In the genomic region with DNA sequence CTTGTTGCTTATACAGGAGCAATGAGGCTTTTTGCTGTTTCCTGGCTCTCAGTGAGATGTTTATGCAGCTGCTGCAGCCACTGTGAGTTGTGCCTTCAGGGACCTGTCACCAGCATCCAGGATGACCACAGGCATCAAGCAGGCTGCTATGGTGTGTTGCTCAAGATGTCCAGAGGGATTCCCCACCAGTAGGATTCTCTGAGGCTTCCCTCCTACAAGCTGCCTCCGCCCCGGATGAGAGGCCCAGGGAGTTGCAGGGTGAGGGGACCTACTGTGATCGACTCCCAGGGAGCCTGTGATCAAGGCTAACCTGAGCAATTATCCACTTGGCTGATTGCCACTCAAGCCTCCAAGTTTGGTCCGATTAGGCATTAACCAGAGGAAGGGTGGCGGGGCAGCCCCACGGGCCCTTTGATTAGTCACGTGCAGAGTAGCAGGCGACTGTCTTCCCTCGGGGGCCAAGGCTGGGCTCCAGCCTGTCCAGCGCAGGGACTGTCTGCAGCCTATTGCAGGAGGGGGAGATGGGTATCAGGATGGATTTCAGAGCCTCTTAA, we compare ENCODE assay signal across 11 cellular contexts. TPM values are rescaled to one million over a fixed set of nuclear protein-coding genes. Genes with fewer than 3 reads are reported as not detected.
DNase-seq lines count a peak whose midpoint lies in the region; ATAC-seq and TF ChIP-seq lines count a peak whose summit lies in the region.
"Had no signal": no experiment of that assay in that cellular context is flagged by ENCODE, and none has a peak within 500 bp of the region (broad histone marks: within the 10 kb centered on the region; RNA-seq: fewer than 3 reads in every experiment).

No MANE protein-coding gene starts in this region.

- peaks cover 3% of the 10 kb centered on the region for H3K27me3 Mint-ChIP-seq in type B pancreatic cell

- H3K9me3 ChIP-seq in BE2C, result no peaks in the 10 kb centered on the region

- H3K27ac Mint-ChIP-seq in activated naive CD4-positive, alpha-beta T cell treated with anti-CD3 and anti-CD28 coated beads, Interleukin-2, amount 50 U/mL, for 72 hours, result no peak overlapping the region
- H3K27ac Mint-ChIP-seq in type B pancreatic cell, result no peak overlapping the region

- no peak for TF ChIP-seq CTCF in BE2C (IDR thresholded peaks at IDR 0.05; ENCODE audit: low read depth, low read length)
- no peak for TF ChIP-seq CTCF in type B pancreatic cell (conservative IDR thresholded peaks at IDR 0.05)

- H3K4me3 Mint-ChIP-seq in type B pancreatic cell, result no peak overlapping the region

- no peaks in the 10 kb centered on the region for H3K9me3 Mint-ChIP-seq in activated naive CD4-positive, alpha-beta T cell treated with anti-CD3 and anti-CD28 coated beads, Interleukin-2, amount 50 U/mL, for 72 hours
- no peaks in the 10 kb centered on the region for H3K9me3 Mint-ChIP-seq in type B pancreatic cell

- no peaks in the 10 kb centered on the region for H3K27me3 ChIP-seq in BE2C

- H3K4me1 Mint-ChIP-seq in type B pancreatic cell (ENCODE audit: unreplicated experiment), result peaks cover 25% of the 10 kb centered on the region

- ATAC-seq in GM18873 (IDR thresholded peaks at IDR 0.05; ENCODE audit: low FRiP score, unreplicated experiment), result peak; percentile 67
- peak; percentile 60 for ATAC-seq in HG02970 (IDR thresholded peaks at IDR 0.05; ENCODE audit: low FRiP score, unreplicated experiment)
- ATAC-seq in activated naive CD4-positive, alpha-beta T cell treated with anti-CD3 and anti-CD28 coated beads, Interleukin-2, amount 50 U/mL, for 72 hours, result no peak

- DNase-seq in BE2C (peak; percentile 67), glomerular visceral epithelial cell (ENCODE audit: extremely low spot score) (peak; percentile 82), A172 (ENCODE audit: low spot score) (no peak), amniotic stem cell (lab: John Stamatoyannopoulos, UW) (no peak), type B pancreatic cell (ENCODE audit: extremely low spot score, unreplicated experiment) (no peak)
- DNase-seq in activated naive CD4-positive, alpha-beta T cell treated with anti-CD3 and anti-CD28 coated beads, Interleukin-2, amount 50 U/mL, for 72 hours (ENCODE audit: low spot score in 2 of 2), result no peak
- DNase-seq: AML-193, SW 1271 had no signal

- peaks cover 13% of the 10 kb centered on the region for H3K4me1 ChIP-seq in BE2C

- no peaks in the 10 kb centered on the region for H3K36me3 Mint-ChIP-seq in activated naive CD4-positive, alpha-beta T cell treated with anti-CD3 and anti-CD28 coated beads, Interleukin-2, amount 50 U/mL, for 72 hours
- H3K36me3 Mint-ChIP-seq in type B pancreatic cell, result no peaks in the 10 kb centered on the region

- H3K4me3 ChIP-seq in BE2C (ENCODE audit: low read depth, low read length), result no peak overlapping the region

- H3K36me3 ChIP-seq in BE2C, result no peaks in the 10 kb centered on the region

RNA-seq across cellular contexts. Expression of gene FAT2, which starts 1.8 kb away (rescaled TPM):
- 0.22 TPM for polyA plus RNA-seq in BE2C (2012; ENCODE audit: insufficient read depth, insufficient read length, low read depth)
- total RNA-seq in activated naive CD4-positive, alpha-beta T cell treated with anti-CD3 and anti-CD28 coated beads, Interleukin-2, amount 50 U/mL, for 72 hours, result not detected
- total RNA-seq in A172 (2014; rRNA removed; shearing (Covaris generic)), result 0.22 and 0.36 TPM in 2 replicates
- total RNA-seq in type B pancreatic cell (ENCODE audit: low replicate concordance), result 0.80 and 1.5 TPM in 2 replicates
- total RNA-seq: lung microvascular endothelial cell had no signal

Comparison
In these comparisons a context has a peak if more than half of its experiments do, and no peak if none do; other contexts are left out.
1. DNase-seq: peak in BE2C (single experiment) and glomerular visceral epithelial cell (single experiment); none in activated naive CD4-positive, alpha-beta T cell treated with anti-CD3 and anti-CD28 coated beads, Interleukin-2, amount 50 U/mL, for 72 hours (0 of 2), A172 (single experiment), amniotic stem cell (single experiment) and type B pancreatic cell (single experiment).
2. ATAC-seq: peak in GM18873 (single experiment) and HG02970 (single experiment); none in activated naive CD4-positive, alpha-beta T cell treated with anti-CD3 and anti-CD28 coated beads, Interleukin-2, amount 50 U/mL, for 72 hours (0 of 2).